11 cellular contexts compared by ENCODE assay signal in genomic region chr9:120383999-120384924, GRCh38.
DNase-seq lines count a peak whose midpoint lies in the region; ATAC-seq and TF ChIP-seq lines count a peak whose summit lies in the region.
"Had no signal": no experiment of that assay in that cellular context is flagged by ENCODE, and none has a peak within 500 bp of the region (broad histone marks: within the 10 kb centered on the region; RNA-seq: fewer than 3 reads in every experiment).

No MANE protein-coding gene starts in this region.

- no peaks in the 10 kb centered on the region for H3K27me3 ChIP-seq in brain microvascular endothelial cell (replicated peaks)

- in situ Hi-C loops in brain microvascular endothelial cell (cut with HindIII; ENCODE audit: low pct_ligation_motif_present, low sequenced_read_pairs): no loop called here

- H3K36me3 ChIP-seq in brain microvascular endothelial cell (replicated peaks): no peaks in the 10 kb centered on the region

- no peak overlapping the region for H3K4me3 ChIP-seq in brain microvascular endothelial cell (ENCODE audit: low read depth, low read length)

- no peak overlapping the region for H3K27ac ChIP-seq in brain microvascular endothelial cell

- peak; percentile 32 for DNase-seq in AG08396 (ENCODE audit: low spot score)
- DNase-seq in NCI-H1417 (lab: John Stamatoyannopoulos, UW): peak in 2 of 3 experiments; percentile 92 to 98
- DNase-seq in brain microvascular endothelial cell: peak; percentile 39
- peak; percentile 6 for DNase-seq in midbrain (lab: John Stamatoyannopoulos, UW)
- no peak for DNase-seq in activated naive CD4-positive, alpha-beta T cell (lab: John Stamatoyannopoulos, UW)
- DNase-seq in GM19238 (ENCODE audit: insufficient read length, low spot score): no peak
- DNase-seq in activated CD8-positive, alpha-beta memory T cell treated with anti-CD3 and anti-CD28 coated beads for 24 hours: no peak
- DNase-seq: activated gamma-delta T cell treated with Interleukin-2 at 50 U/mL for 16 hours, mesenchymal stem cell had no signal

- TF ChIP-seq CTCF in brain microvascular endothelial cell (IDR thresholded peaks at IDR 0.05; ENCODE audit: low read depth, low read length, missing control alignments): no peak

- ATAC-seq in HG02870 (IDR thresholded peaks at IDR 0.05; ENCODE audit: unreplicated experiment): no peak
- ATAC-seq: HCT116 had no signal

Comparison
In these comparisons a context has a peak if more than half of its experiments do, and no peak if none do; other contexts are left out.
1. DNase-seq: peak in AG08396 (single experiment), NCI-H1417 (2 of 3), brain microvascular endothelial cell (single experiment) and midbrain (single experiment); none in activated naive CD4-positive, alpha-beta T cell (0 of 4), GM19238 (single experiment) and activated CD8-positive, alpha-beta memory T cell treated with anti-CD3 and anti-CD28 coated beads for 24 hours (single experiment).